ENCODE assay signal across 8 cellular contexts in the genomic region with DNA sequence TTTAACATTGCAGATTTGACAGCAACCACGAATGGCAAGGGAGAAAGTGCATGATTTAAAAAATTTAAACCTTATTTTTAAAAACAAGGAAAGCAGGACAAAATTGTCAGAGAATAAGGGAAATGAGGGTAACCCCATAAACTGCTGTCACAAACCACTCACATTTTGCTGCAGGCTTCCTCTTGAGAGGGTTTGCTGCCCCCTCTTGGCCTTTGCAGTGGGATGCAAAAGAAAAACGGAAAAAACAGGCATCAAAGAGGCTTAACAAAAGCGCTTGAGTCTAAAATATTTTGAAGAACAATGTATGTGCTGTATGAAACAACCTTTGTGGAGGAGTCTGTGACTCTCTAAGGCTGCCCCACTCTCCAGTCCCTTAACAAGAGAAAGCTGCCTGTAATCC.
DNase-seq lines count a peak whose midpoint lies in the region; ATAC-seq and TF ChIP-seq lines count a peak whose summit lies in the region.

No MANE protein-coding gene starts in this region.

- no peaks in the 10 kb centered on the region for H3K9me3 Mint-ChIP-seq in activated naive CD8-positive, alpha-beta T cell treated with anti-CD3 and anti-CD28 coated beads, Interleukin-2, amount 50 U/mL, for 24 hours

- H3K4me1 Mint-ChIP-seq in activated naive CD8-positive, alpha-beta T cell treated with anti-CD3 and anti-CD28 coated beads, Interleukin-2, amount 50 U/mL, for 24 hours: no peaks in the 10 kb centered on the region

- ATAC-seq in HG03432 (IDR thresholded peaks at IDR 0.05; ENCODE audit: unreplicated experiment) (peak; percentile 77), HG03045 (IDR thresholded peaks at IDR 0.05; ENCODE audit: unreplicated experiment) (no peak)
- ATAC-seq in activated naive CD8-positive, alpha-beta T cell treated with anti-CD3 and anti-CD28 coated beads, Interleukin-2, amount 50 U/mL, for 24 hours: no peak

- in situ Hi-C loops in ACHN (cut with HindIII; ENCODE audit: low pct_ligation_motif_present, low pct_unique_long_range_greater_than_20kb, low sequenced_read_pairs): no loop called here

- H3K4me3 Mint-ChIP-seq in activated naive CD8-positive, alpha-beta T cell treated with anti-CD3 and anti-CD28 coated beads, Interleukin-2, amount 50 U/mL, for 24 hours: no peak overlapping the region

- DNase-seq in ACHN (peak; percentile 54), NCI-H69 (lab: John Stamatoyannopoulos, UW) (peak; percentile 70), hippocampal formation (lab: John Stamatoyannopoulos, UW) (peak; percentile 45 to 72)
- peak; percentile 22 for DNase-seq in activated naive CD8-positive, alpha-beta T cell treated with anti-CD3 and anti-CD28 coated beads, Interleukin-2, amount 50 U/mL, for 24 hours
- peak; percentile 2 to 4 for DNase-seq in stimulated activated CD4-positive, alpha-beta T cell treated with anti-CD3 and anti-CD28 coated beads, Interleukin-2, amount 100 ng/mL, for 48 hours

- H3K27ac Mint-ChIP-seq in activated naive CD8-positive, alpha-beta T cell treated with anti-CD3 and anti-CD28 coated beads, Interleukin-2, amount 50 U/mL, for 24 hours: no peak overlapping the region

- TF ChIP-seq CTCF in GM12872 (IDR thresholded peaks at IDR 0.05; ENCODE audit: insufficient read depth, low read depth, low read length): peak; percentile 65

- H3K27me3 Mint-ChIP-seq in activated naive CD8-positive, alpha-beta T cell treated with anti-CD3 and anti-CD28 coated beads, Interleukin-2, amount 50 U/mL, for 24 hours: no peaks in the 10 kb centered on the region

- no peaks in the 10 kb centered on the region for H3K36me3 Mint-ChIP-seq in activated naive CD8-positive, alpha-beta T cell treated with anti-CD3 and anti-CD28 coated beads, Interleukin-2, amount 50 U/mL, for 24 hours (ENCODE audit: low read depth)

Comparison
In these comparisons a context has a peak if more than half of its experiments do, and no peak if none do; other contexts are left out.
1. DNase-seq: peak in every context shown above with its lines; median percentile 70 in NCI-H69; 58 in hippocampal formation; 54 in ACHN; 22 in activated naive CD8-positive, alpha-beta T cell treated with anti-CD3 and anti-CD28 coated beads, Interleukin-2, amount 50 U/mL, for 24 hours; 3 in stimulated activated CD4-positive, alpha-beta T cell treated with anti-CD3 and anti-CD28 coated beads, Interleukin-2, amount 100 ng/mL, for 48 hours.